Comparison of ENCODE assay signal across 10 cellular contexts in the genomic region with DNA sequence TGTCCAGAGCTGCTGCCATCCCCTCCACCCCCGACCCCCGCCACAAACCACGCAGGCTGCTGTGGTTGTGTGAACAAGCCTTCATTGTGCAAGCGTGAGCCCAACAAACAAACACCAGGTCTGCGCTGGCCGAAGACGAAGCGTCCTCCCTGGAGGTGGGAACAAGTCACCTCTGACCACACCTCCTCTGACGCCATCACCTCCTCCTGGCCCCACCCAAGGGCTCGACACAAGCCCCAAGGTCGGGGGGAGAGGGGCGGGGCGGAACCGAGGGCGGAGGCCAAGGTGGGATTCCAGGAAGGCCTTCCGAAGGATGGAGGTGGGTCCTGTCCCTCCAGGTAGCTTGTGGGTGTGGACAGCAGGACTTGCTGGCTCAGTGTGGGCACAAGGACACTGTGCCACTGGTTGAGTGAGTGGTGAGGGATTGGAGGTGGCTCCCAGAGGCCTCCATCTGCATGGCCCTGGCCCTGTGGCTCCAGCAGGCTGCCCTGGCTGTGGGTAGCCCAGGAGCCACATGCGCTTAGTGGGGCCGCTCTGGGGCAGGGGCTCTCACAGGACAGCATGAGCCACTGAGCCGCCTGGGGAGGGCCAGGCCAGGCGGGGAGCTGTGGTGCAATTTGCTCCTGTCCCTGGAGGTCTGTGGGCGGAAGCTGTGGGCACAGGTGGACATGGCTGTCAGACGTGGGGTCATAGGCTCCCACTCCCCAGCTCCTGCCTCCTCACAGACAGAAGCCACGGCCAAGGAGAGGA. TPM values are rescaled to one million over a fixed set of nuclear protein-coding genes. Genes with fewer than 3 reads are reported as not detected.
DNase-seq lines count a peak whose midpoint lies in the region; ATAC-seq and TF ChIP-seq lines count a peak whose summit lies in the region.
"Had no signal": no experiment of that assay in that cellular context is flagged by ENCODE, and none has a peak within 500 bp of the region (broad histone marks: within the 10 kb centered on the region; RNA-seq: fewer than 3 reads in every experiment).

No MANE protein-coding gene starts in this region.

- no peak for TF ChIP-seq CTCF in DND-41 (IDR thresholded peaks at IDR 0.05; ENCODE audit: borderline replicate concordance, extremely low read depth, low read length, poor library complexity, severe bottlenecking)
- no peak for TF ChIP-seq CTCF in heart right ventricle (IDR thresholded peaks at IDR 0.05)
- no peak for TF ChIP-seq CTCF in progenitor cell of endocrine pancreas (IDR thresholded peaks at IDR 0.05; ENCODE audit: unreplicated experiment)

- H3K4me1 ChIP-seq in DND-41 (ENCODE audit: insufficient read depth, low read length), result peaks cover 99% of the 10 kb centered on the region
- peaks cover 27 to 99% (median 61%) of the 10 kb centered on the region in 9 donors for H3K4me1 ChIP-seq in heart right ventricle

- peak overlapping the region; percentile 85 for H3K4me2 ChIP-seq in DND-41 (ENCODE audit: insufficient read depth, low read length)

- H3K27ac ChIP-seq in DND-41 (ENCODE audit: low read length) (peak overlapping the region; percentile 97), SK-N-MC (peak overlapping the region; percentile 89), heart right ventricle (peak overlapping the region; percentile 65 to 95 (median 88))

- H3K36me3 Mint-ChIP-seq in progenitor cell of endocrine pancreas (ENCODE audit: insufficient read depth), result no peaks in the 10 kb centered on the region
- H3K36me3 Mint-ChIP-seq: brain had no signal

- H2AFZ ChIP-seq in DND-41 (ENCODE audit: low read depth, low read length), result no peak overlapping the region

- peaks cover 5% of the 10 kb centered on the region for H3K4me1 Mint-ChIP-seq in progenitor cell of endocrine pancreas (ENCODE audit: low read depth)

- H3K27me3 Mint-ChIP-seq in progenitor cell of endocrine pancreas, result no peaks in the 10 kb centered on the region

- no peak overlapping the region for H3K4me3 Mint-ChIP-seq in progenitor cell of endocrine pancreas (ENCODE audit: low read depth)
- H3K4me3 Mint-ChIP-seq: brain had no signal

- H3K36me3 ChIP-seq in DND-41 (ENCODE audit: insufficient read depth, low read length) (peaks cover 72% of the 10 kb centered on the region), SK-N-MC (ENCODE audit: insufficient read depth, low read length) (no peaks in the 10 kb centered on the region), heart right ventricle (peaks cover 0 to 58% (median 4%) of the 10 kb centered on the region in 9 donors)

- H3K9me3 ChIP-seq in DND-41 (ENCODE audit: insufficient read depth, low read length, severe bottlenecking), result no peaks in the 10 kb centered on the region
- no peaks in the 10 kb centered on the region for H3K9me3 ChIP-seq in SK-N-MC (ENCODE audit: low read depth, low read length)
- no peaks in the 10 kb centered on the region for H3K9me3 ChIP-seq in heart right ventricle

- H3K79me2 ChIP-seq in DND-41 (ENCODE audit: insufficient read depth, low read length), result peaks cover 60% of the 10 kb centered on the region

- no peak for ATAC-seq in DND-41 (ENCODE audit: insufficient read depth, low read depth)
- peak in 6 of 8 donors; percentile 4 to 38 (median 14) for ATAC-seq in heart right ventricle

- 61 to 69% methylated on average over 23 of the region's 23 CpGs for WGBS in heart right ventricle, 2 donors

- peak overlapping the region; percentile 86 for H3K9ac ChIP-seq in DND-41 (ENCODE audit: low read depth, low read length)
- peak overlapping the region; percentile 66 for H3K9ac ChIP-seq in SK-N-MC (ENCODE audit: insufficient read length)

- intact Hi-C loops in heart right ventricle (cut with DNase I), result loop anchor here in 2 of 10 donors (5.0 to 10.0 kb wide), 2 partner anchors 39 to 56 kb away; a partner anchor contains a TSS

- peak overlapping the region in 1 of 2 experiments; percentile 61; a peak in 2 of 4 replicates for H3K4me3 ChIP-seq in DND-41 (ENCODE audit: low read depth in 1 of 2, low read length in 2 of 2)
- H3K4me3 ChIP-seq in SK-N-MC, result no peak overlapping the region
- no peak overlapping the region for H3K4me3 ChIP-seq in heart right ventricle

- no peaks in the 10 kb centered on the region for H4K20me1 ChIP-seq in DND-41 (ENCODE audit: insufficient read depth, low read length)

- H3K27ac Mint-ChIP-seq in progenitor cell of endocrine pancreas, result peak overlapping the region; percentile 88

- H3K9me3 Mint-ChIP-seq in progenitor cell of endocrine pancreas (ENCODE audit: low read depth), result no peaks in the 10 kb centered on the region
- H3K9me3 Mint-ChIP-seq: brain had no signal

- DNase-seq in DND-41 (peak; percentile 50), SK-N-MC (ENCODE audit: low read depth, low spot score) (no peak), heart right ventricle (peak in 1 of 2 donors; percentile 49), progenitor cell of endocrine pancreas (ENCODE audit: low spot score, unreplicated experiment) (peak; percentile 35), NCI-H1694 treated with DMSO at 0.1 percent for 48 hours (lab: John Stamatoyannopoulos, UW) (no peak), hypothalamus (lab: John Stamatoyannopoulos, UW) (no peak), AG08395 (ENCODE audit: low spot score) (no peak), NOMO-1 treated with DMSO at 0.1 percent for 48 hours (lab: John Stamatoyannopoulos, UW; ENCODE audit: unreplicated experiment) (no peak)

- H3K27me3 ChIP-seq in DND-41 (ENCODE audit: insufficient read depth, low read length, poor library complexity), result no peaks in the 10 kb centered on the region
- no peaks in the 10 kb centered on the region for H3K27me3 ChIP-seq in heart right ventricle

RNA-seq across cellular contexts. Expression of a gene that starts 7.4 kb away (rescaled TPM):
- total RNA-seq in heart right ventricle (under 1 TPM in 6 of 10 donors, not detected in 4; 0.22 to 0.59 (median 0.46) TPM), progenitor cell of endocrine pancreas (not detected in 2 replicates)
- 10 to 100 TPM in 1 of 2 donors, under 1 TPM in 1; 0.28 to 16.5 TPM for polyA plus RNA-seq in heart right ventricle
- total RNA-seq: lung microvascular endothelial cell had no signal

RNA-seq across cellular contexts. Expression of a gene that starts 36.8 kb away (rescaled TPM):
- total RNA-seq in heart right ventricle (100 to 1,000 TPM; 150 to 285 (median 160) TPM), progenitor cell of endocrine pancreas (6.1 and 6.2 TPM in 2 replicates)
- polyA plus RNA-seq in heart right ventricle, result 100 to 1,000 TPM; 148 to 687 TPM

Comparison
In these comparisons a context has a peak if more than half of its experiments do, and no peak if none do; other contexts are left out.
1. DNase-seq: peak in DND-41 (single experiment) and progenitor cell of endocrine pancreas (single experiment); none in SK-N-MC (single experiment), NCI-H1694 treated with DMSO at 0.1 percent for 48 hours (single experiment), hypothalamus (0 of 51), AG08395 (single experiment) and NOMO-1 treated with DMSO at 0.1 percent for 48 hours (single experiment).
2. RNA of a gene that starts 36.8 kb away (total RNA-seq): 150 to 285 TPM in heart right ventricle; 6.1 to 6.2 TPM in progenitor cell of endocrine pancreas; every median in the first group is over 10 times any median in the second.
3. Peak in every context shown above with its lines, with median percentiles within 50 percentile points of each other: H3K27ac ChIP-seq.